In the genomic region with DNA sequence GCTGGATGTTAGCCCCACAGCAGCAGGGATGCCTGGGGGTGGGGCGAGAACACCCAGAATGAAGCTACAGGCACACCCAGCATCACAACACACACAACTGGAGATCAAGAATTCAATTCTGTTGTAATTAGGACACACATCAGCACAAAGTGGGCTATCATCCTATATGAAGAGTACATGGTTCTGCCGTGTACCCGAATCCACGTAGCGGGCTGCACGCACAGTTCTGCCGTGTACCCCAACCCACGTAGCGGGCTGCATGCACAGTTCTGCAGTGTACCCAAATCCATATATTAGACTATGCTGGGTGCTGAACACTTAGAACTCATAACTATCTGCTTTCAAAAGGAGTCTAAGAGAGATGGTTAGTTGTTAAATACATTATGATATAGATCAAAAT, we compare ENCODE assay signal across 14 cellular contexts.
DNase-seq lines count a peak whose midpoint lies in the region; ATAC-seq and TF ChIP-seq lines count a peak whose summit lies in the region.
"Had no signal": no experiment of that assay in that cellular context is flagged by ENCODE, and none has a peak within 500 bp of the region (broad histone marks: within the 10 kb centered on the region; RNA-seq: fewer than 3 reads in every experiment).

No MANE protein-coding gene starts in this region.

- no peaks in the 10 kb centered on the region for H3K9me3 ChIP-seq in sigmoid colon

- peak; percentile 14 for ATAC-seq in stimulated activated naive CD8-positive, alpha-beta T cell treated with anti-CD3 and anti-CD28 coated beads, Interleukin-15, Interleukin-2, amounts not matched to agents 100 U/mL and 50 U/mL, for 24 hours
- no peak for ATAC-seq in stimulated activated naive CD8-positive, alpha-beta T cell treated with anti-CD3 and anti-CD28 coated beads, Interleukin-15, amount 100 ng/mL, for 72 hours
- no peak for ATAC-seq in HG03108 (IDR thresholded peaks at IDR 0.05; ENCODE audit: unreplicated experiment)
- no peak for ATAC-seq in HG03025 (IDR thresholded peaks at IDR 0.05; ENCODE audit: low FRiP score, unreplicated experiment)
- ATAC-seq: GM12878 had no signal

- H3K27ac ChIP-seq in sigmoid colon = no peak overlapping the region
- H3K27ac ChIP-seq: GM23248 had no signal

- TF ChIP-seq CTCF in sigmoid colon (IDR thresholded peaks at IDR 0.05) = no peak

- peaks cover 12% of the 10 kb centered on the region for H3K4me1 Mint-ChIP-seq in stimulated activated naive CD8-positive, alpha-beta T cell treated with anti-CD3 and anti-CD28 coated beads, Interleukin-15, amount 100 ng/mL, for 72 hours
- H3K4me1 Mint-ChIP-seq: B cell had no signal

- H3K4me3 ChIP-seq in sigmoid colon = no peak overlapping the region
- H3K4me3 ChIP-seq: GM12878, GM23248 had no signal

- WGBS in sigmoid colon, 2 donors = 97 to 98% methylated on average over 9 of the region's 9 CpGs

- no peak for TF ChIP-seq EP300 in sigmoid colon (IDR thresholded peaks at IDR 0.05)

- H3K36me3 ChIP-seq in sigmoid colon = no peaks in the 10 kb centered on the region

- peaks cover 6 to 13% of the 10 kb centered on the region in 2 donors for H3K9me3 Mint-ChIP-seq in stimulated activated naive CD8-positive, alpha-beta T cell treated with anti-CD3 and anti-CD28 coated beads, Interleukin-15, amount 100 ng/mL, for 72 hours
- H3K9me3 Mint-ChIP-seq: CD4-positive, alpha-beta T cell had no signal

- H3K27ac Mint-ChIP-seq in stimulated activated naive CD8-positive, alpha-beta T cell treated with anti-CD3 and anti-CD28 coated beads, Interleukin-15, amount 100 ng/mL, for 72 hours = no peak overlapping the region
- H3K27ac Mint-ChIP-seq: B cell; CD4-positive, alpha-beta T cell had no signal

- intact Hi-C loops in sigmoid colon (cut with DNase I) = no loop called here

- H3K4me3 Mint-ChIP-seq in stimulated activated naive CD8-positive, alpha-beta T cell treated with anti-CD3 and anti-CD28 coated beads, Interleukin-15, amount 100 ng/mL, for 72 hours = no peak overlapping the region
- H3K4me3 Mint-ChIP-seq: B cell; CD4-positive, alpha-beta T cell had no signal

- no peaks in the 10 kb centered on the region for H3K4me1 ChIP-seq in sigmoid colon

- H3K27me3 ChIP-seq in sigmoid colon = no peaks in the 10 kb centered on the region

- TF ChIP-seq POLR2A in sigmoid colon (IDR thresholded peaks at IDR 0.05) = no peak

- no peak for DNase-seq in stimulated activated naive CD8-positive, alpha-beta T cell treated with anti-CD3 and anti-CD28 coated beads, Interleukin-15, Interleukin-2, amounts not matched to agents 100 U/mL and 50 U/mL, for 24 hours
- DNase-seq in stimulated activated naive CD8-positive, alpha-beta T cell treated with anti-CD3 and anti-CD28 coated beads, Interleukin-15, amount 100 ng/mL, for 72 hours = no peak
- DNase-seq in mesenteric fat pad (ENCODE audit: low spot score) (peak; percentile 39), sigmoid colon (peak; percentile 30)
- no peak for DNase-seq in activated CD4-positive, alpha-beta T cell treated with anti-CD3 and anti-CD28 coated beads, Interleukin-2, amount 50 U/mL, for 4 hours
- DNase-seq: C1 segment of cervical spinal cord; Calu3; CD4-positive, alpha-beta T cell; DMS 273 treated with DMSO at 0.1 percent for 48 hours; GM23248 had no signal

- no peaks in the 10 kb centered on the region for H3K27me3 Mint-ChIP-seq in stimulated activated naive CD8-positive, alpha-beta T cell treated with anti-CD3 and anti-CD28 coated beads, Interleukin-15, amount 100 ng/mL, for 72 hours
- H3K27me3 Mint-ChIP-seq: B cell; CD4-positive, alpha-beta T cell had no signal

Comparison
In these comparisons a context has a peak if more than half of its experiments do, and no peak if none do; other contexts are left out.
1. DNase-seq: peak in mesenteric fat pad (single experiment) and sigmoid colon (single experiment); none in stimulated activated naive CD8-positive, alpha-beta T cell treated with anti-CD3 and anti-CD28 coated beads, Interleukin-15, Interleukin-2, amounts not matched to agents 100 U/mL and 50 U/mL, for 24 hours (single experiment), stimulated activated naive CD8-positive, alpha-beta T cell treated with anti-CD3 and anti-CD28 coated beads, Interleukin-15, amount 100 ng/mL, for 72 hours (0 of 2) and activated CD4-positive, alpha-beta T cell treated with anti-CD3 and anti-CD28 coated beads, Interleukin-2, amount 50 U/mL, for 4 hours (0 of 2).